16 cellular contexts compared by ENCODE assay signal in genomic region chr9:14323969-14324366, GRCh38. TPM values are rescaled to one million over a fixed set of nuclear protein-coding genes. Genes with fewer than 3 reads are reported as not detected.
A peak's percentile ranks its signal among the peaks of the same experiment; 100 is the strongest.
DNase-seq lines count a peak whose midpoint lies in the region; ATAC-seq, FAIRE-seq and TF ChIP-seq lines count a peak whose summit lies in the region.
"Had no signal": no experiment of that assay in that cellular context is flagged by ENCODE, and none has a peak within 500 bp of the region (broad histone marks: within the 10 kb centered on the region; RNA-seq: fewer than 3 reads in every experiment).

No MANE protein-coding gene starts in this region.

- H3K4me2 ChIP-seq in endothelial cell of umbilical vein (ENCODE audit: insufficient read depth, low read length): peak overlapping the region; percentile 96

- no peak for FAIRE-seq in endothelial cell of umbilical vein (lab: Jason Lieb, UNC)

- H3K4me3 ChIP-seq in endothelial cell of umbilical vein (replicated peaks in 1 of 3; ENCODE audit: insufficient read depth in 1 of 3, low read depth in 1 of 3, low read length in 3 of 3) (no peak overlapping the region), subcutaneous abdominal adipose tissue (ENCODE audit: low read depth in 1 of 5, low read length in 5 of 5) (peak overlapping the region in 1 of 5 donors; percentile 85)

- no peak for TF ChIP-seq POLR2A in endothelial cell of umbilical vein (IDR thresholded peaks at IDR 0.05; ENCODE audit: low read depth, low read length)

- no peaks in the 10 kb centered on the region for H3K9me1 ChIP-seq in endothelial cell of umbilical vein (replicated peaks; ENCODE audit: control insufficient read depth, extremely low read depth, insufficient read depth, low read length)

- no peaks in the 10 kb centered on the region for H4K20me1 ChIP-seq in endothelial cell of umbilical vein (replicated peaks; ENCODE audit: control insufficient read depth, extremely low read depth, insufficient read depth, low read length)

- POLR2A ChIA-PET in endothelial cell of umbilical vein (lab: Charles Lee): no interaction called here

- dilution Hi-C loops in endothelial cell of umbilical vein (cut with MboI; ENCODE audit: extremely low pct_ligation_motif_present, low sequenced_read_pairs): no loop called here

- H3K27ac ChIP-seq in endothelial cell of umbilical vein (ENCODE audit: insufficient read depth, low read depth, low read length) (no peak overlapping the region), subcutaneous abdominal adipose tissue (ENCODE audit: low read depth, low read length) (peak overlapping the region; percentile 92)
- H3K27ac ChIP-seq: GM23248 had no signal

- no peak overlapping the region for H3K9ac ChIP-seq in endothelial cell of umbilical vein (replicated peaks; ENCODE audit: extremely low read depth, insufficient read depth, low read length)
- H3K9ac ChIP-seq in subcutaneous abdominal adipose tissue (ENCODE audit: low read length in 5 of 5): peak overlapping the region in 4 of 5 donors; percentile 21 to 97 (median 74)

- H3K27me3 ChIP-seq in endothelial cell of umbilical vein (ENCODE audit: control insufficient read depth in 2 of 2, insufficient read depth in 2 of 2, low read length in 2 of 2) (no peaks in the 10 kb centered on the region), subcutaneous abdominal adipose tissue (ENCODE audit: control insufficient read depth in 5 of 5, insufficient read depth in 4 of 5, low read length in 5 of 5) (no peaks in the 10 kb centered on the region)
- H3K27me3 ChIP-seq: foreskin keratinocyte had no signal

- peaks cover 47% of the 10 kb centered on the region for H3K4me1 ChIP-seq in endothelial cell of umbilical vein (ENCODE audit: control insufficient read depth, extremely low read depth, insufficient read depth, low read length)
- H3K4me1 ChIP-seq in subcutaneous abdominal adipose tissue (ENCODE audit: control insufficient read depth in 5 of 5, insufficient read depth in 5 of 5, low read length in 5 of 5): peaks cover 0 to 51% (median 42%) of the 10 kb centered on the region in 5 donors

- no peaks in the 10 kb centered on the region for H3K9me3 ChIP-seq in endothelial cell of umbilical vein (replicated peaks; ENCODE audit: control insufficient read depth, insufficient read depth, low read length)
- no peaks in the 10 kb centered on the region for H3K9me3 ChIP-seq in subcutaneous abdominal adipose tissue (ENCODE audit: control insufficient read depth in 5 of 5, low read length in 5 of 5)

- no peak for ATAC-seq in GM19455 (IDR thresholded peaks at IDR 0.05; ENCODE audit: unreplicated experiment)
- no peak for ATAC-seq in sciatic nerve
- ATAC-seq: activated naive CD4-positive, alpha-beta T cell treated with anti-CD3 and anti-CD28 coated beads, Interleukin-2, amount 50 U/mL, for 72 hours; foreskin keratinocyte had no signal

- intact Hi-C loops in endothelial cell of umbilical vein (cut with micrococcal nuclease) (loop anchor here (2.0 to 5.0 kb wide), 3 partner anchors 105 to 572 kb away; no protein-coding TSS in a partner anchor), sciatic nerve (cut with DNase I) (no loop called here)

- TF ChIP-seq CTCF in endothelial cell of umbilical vein (IDR thresholded peaks at IDR 0.05; ENCODE audit: extremely low read depth in 1 of 2, insufficient read depth in 1 of 2, low read depth in 1 of 2, low read length in 2 of 2): no peak

- CTCF ChIA-PET in endothelial cell of umbilical vein (lab: Charles Lee): interaction anchor here (0.7 to 1.9 kb wide), 10 partner anchors 21 to 1071 kb away, joined by 3 to 11 read pairs (median 4); no protein-coding TSS in a partner anchor

- peaks cover 19% of the 10 kb centered on the region for H3K79me2 ChIP-seq in endothelial cell of umbilical vein (ENCODE audit: control insufficient read depth, insufficient read depth, low read length)

- no TSS peak for BruUV-seq in endothelial cell of umbilical vein (replicated peaks; lab: Mats Ljungman, UMichigan)

- no peaks in the 10 kb centered on the region for H3K36me3 ChIP-seq in endothelial cell of umbilical vein (ENCODE audit: control insufficient read depth in 2 of 2, extremely low read depth in 1 of 2, insufficient read depth in 2 of 2, low read length in 2 of 2)
- H3K36me3 ChIP-seq in subcutaneous abdominal adipose tissue (ENCODE audit: control insufficient read depth in 5 of 5, insufficient read depth in 5 of 5, low read length in 5 of 5): no peaks in the 10 kb centered on the region

- no peak overlapping the region for H2AFZ ChIP-seq in endothelial cell of umbilical vein (ENCODE audit: low read depth, low read length)

- DNase-seq in NCI-H2196 (lab: John Stamatoyannopoulos, UW; ENCODE audit: unreplicated experiment) (peak; percentile 55), NCI-H2196 treated with DMSO at 0.1 percent for 48 hours (lab: John Stamatoyannopoulos, UW; ENCODE audit: unreplicated experiment) (no peak), NCI-H446 treated with DMSO at 0.1 percent for 48 hours (lab: John Stamatoyannopoulos, UW) (peak; percentile 100), endothelial cell of umbilical vein (ENCODE audit: low read depth, low spot score) (no peak), kidney glomerular epithelial cell (lab: John Stamatoyannopoulos, UW) (no peak), sciatic nerve (ENCODE audit: low spot score) (no peak)
- DNase-seq: dermis blood vessel endothelial cell; GM23248; MV-4-11; NCI-H524 treated with DMSO at 0.1 percent for 48 hours; stimulated activated CD4-positive, alpha-beta T cell treated with anti-CD3 and anti-CD28 coated beads, Interleukin-4, amount 100 ng/mL, for 4 hours; SW 1271 had no signal

TF ChIP-seq in endothelial cell of umbilical vein, 7 proteins besides CTCF, POLR2A, EP300 and RAD21:
- TF ChIP-seq MYC (IDR thresholded peaks at IDR 0.05; ENCODE audit: low read depth, low read length): no peak
- no peak for TF ChIP-seq JUN (IDR thresholded peaks at IDR 0.05; ENCODE audit: borderline replicate concordance, insufficient read depth, insufficient read length, low read depth)
- no peak for TF ChIP-seq POLR2AphosphoS5 (IDR thresholded peaks at IDR 0.05; ENCODE audit: insufficient read depth, low read depth, low read length)
- no peak for TF ChIP-seq EZH2 (IDR thresholded peaks at IDR 0.05; ENCODE audit: borderline replicate concordance, low read depth, low read length, severe bottlenecking)
- TF ChIP-seq MAX (IDR thresholded peaks at IDR 0.05; ENCODE audit: insufficient read depth, insufficient read length): no peak
- TF ChIP-seq FOS (IDR thresholded peaks at IDR 0.05; ENCODE audit: borderline replicate concordance, insufficient read depth, low read length): no peak
- TF ChIP-seq GATA2 (IDR thresholded peaks at IDR 0.05; ENCODE audit: insufficient read depth, insufficient read length, low read depth, low read length): no peak

RNA-seq across cellular contexts. Expression of gene NFIB, which starts 10.0 kb away (rescaled TPM):
- total RNA-seq in endothelial cell of umbilical vein (160 and 174 TPM in 2 replicates), sciatic nerve (137 TPM)
- 23.4 and 26.4 TPM in 2 replicates for polyA plus RNA-seq in endothelial cell of umbilical vein
- 37.4 and 43.7 TPM in 2 replicates for polyA plus RNA-seq in endothelial cell of umbilical vein (2011; cell fraction: cytosol; rRNA removed)
- 154 and 187 TPM in 2 replicates for polyA plus RNA-seq in endothelial cell of umbilical vein (2011; cell fraction: nucleus; rRNA removed)
- polyA plus RNA-seq in endothelial cell of umbilical vein (2012): 57.7 and 61.6 TPM in 2 replicates
- polyA minus RNA-seq in endothelial cell of umbilical vein: 232 and 242 TPM in 2 replicates
- 21.1 TPM for polyA minus RNA-seq in endothelial cell of umbilical vein (2011; cell fraction: cytosol; rRNA and poly(A)+ RNA removed)
- polyA minus RNA-seq in endothelial cell of umbilical vein (2011; cell fraction: nucleus; rRNA and poly(A)+ RNA removed): 402 and 529 TPM in 2 replicates
- total RNA-seq: activated naive CD4-positive, alpha-beta T cell treated with anti-CD3 and anti-CD28 coated beads, Interleukin-2, amount 50 U/mL, for 72 hours had no signal

Comparison
In these comparisons a context has a peak if more than half of its experiments do, and no peak if none do; other contexts are left out.
1. DNase-seq: peak in NCI-H2196 (single experiment) and NCI-H446 treated with DMSO at 0.1 percent for 48 hours (single experiment); none in NCI-H2196 treated with DMSO at 0.1 percent for 48 hours (single experiment), endothelial cell of umbilical vein (single experiment), kidney glomerular epithelial cell (single experiment) and sciatic nerve (single experiment).